ENCODE assay signal across 13 cellular contexts in genomic region chr10:80488539-80489066, GRCh38. TPM values are rescaled to one million over a fixed set of nuclear protein-coding genes. Genes with fewer than 3 reads are reported as not detected.
DNase-seq lines count a peak whose midpoint lies in the region; ATAC-seq, FAIRE-seq and TF ChIP-seq lines count a peak whose summit lies in the region.
"Had no signal": no experiment of that assay in that cellular context is flagged by ENCODE, and none has a peak within 500 bp of the region (broad histone marks: within the 10 kb centered on the region; RNA-seq: fewer than 3 reads in every experiment).

No MANE protein-coding gene starts in this region.

- no peak for TF ChIP-seq EP300 in H1 (IDR thresholded peaks at IDR 0.05; ENCODE audit: borderline replicate concordance in 1 of 2, low read depth in 2 of 2, low read length in 2 of 2)

- H3K9ac ChIP-seq in H1 (replicated peaks in 1 of 4; ENCODE audit: extremely low read depth in 1 of 4, low read depth in 3 of 4, low read length in 3 of 4): no peak overlapping the region

- H4K8ac ChIP-seq in H1 (ENCODE audit: extremely low read depth, insufficient read depth, low read length): no peak overlapping the region

- DNase-seq in activated CD8-positive, alpha-beta memory T cell treated with anti-CD3 and anti-CD28 coated beads for 24 hours: peak; percentile 54
- no peak for DNase-seq in activated CD8-positive, alpha-beta memory T cell treated with anti-CD3 and anti-CD28 coated beads, Interleukin-2, amount 50 U/mL, for 48 hours
- DNase-seq in WTC11 (ENCODE audit: low spot score): no peak
- DNase-seq in H1 (ENCODE audit: low read depth in 1 of 2, low spot score in 2 of 2): no peak
- no peak for DNase-seq in stimulated activated effector memory CD8-positive, alpha-beta T cell treated with anti-CD3 and anti-CD28 coated beads, Interleukin-12 subunit alpha, Interleukin-12 subunit beta, amount 100 ng/mL, for 72 hours (ENCODE audit: low spot score in 2 of 2)
- no peak for DNase-seq in NCI-H2029 treated with DMSO at 0.1 percent for 48 hours (lab: John Stamatoyannopoulos, UW)
- no peak for DNase-seq in HK-2 (ENCODE audit: unreplicated experiment)
- DNase-seq: DMS53 had no signal

- no peak overlapping the region for H3K27ac ChIP-seq in H1 (ENCODE audit: low read depth, low read length)

- no peak overlapping the region for H2AK5ac ChIP-seq in H1 (ENCODE audit: low read depth, low read length)

- H3K23me2 ChIP-seq in H1 (ENCODE audit: low read depth, low read length): no peaks in the 10 kb centered on the region

- no peak overlapping the region for H2BK12ac ChIP-seq in H1 (ENCODE audit: low read depth, low read length)

- H3K4me1 Mint-ChIP-seq in WTC11: peaks cover 50% of the 10 kb centered on the region
- peaks cover 96% of the 10 kb centered on the region for H3K4me1 Mint-ChIP-seq in stimulated activated effector memory CD8-positive, alpha-beta T cell treated with anti-CD3 and anti-CD28 coated beads, Interleukin-12 subunit alpha, Interleukin-12 subunit beta, amount 100 ng/mL, for 72 hours

- POLR2A ChIA-PET in WTC11 (lab: Charles Lee) (no interaction called here), H1 (lab: Charles Lee; ENCODE audit: partially characterized antibody) (interaction anchor here (0.9 kb wide), 1 partner anchor 40 kb away, joined by 4 read pairs; no protein-coding TSS in a partner anchor)

- H3K9me3 Mint-ChIP-seq in WTC11: no peaks in the 10 kb centered on the region
- H3K9me3 Mint-ChIP-seq in stimulated activated effector memory CD8-positive, alpha-beta T cell treated with anti-CD3 and anti-CD28 coated beads, Interleukin-12 subunit alpha, Interleukin-12 subunit beta, amount 100 ng/mL, for 72 hours: no peaks in the 10 kb centered on the region
- H3K9me3 Mint-ChIP-seq: mesothelial cell of epicardium had no signal

- peaks cover 24% of the 10 kb centered on the region for H3K36me3 Mint-ChIP-seq in WTC11
- peaks cover 67% of the 10 kb centered on the region for H3K36me3 Mint-ChIP-seq in stimulated activated effector memory CD8-positive, alpha-beta T cell treated with anti-CD3 and anti-CD28 coated beads, Interleukin-12 subunit alpha, Interleukin-12 subunit beta, amount 100 ng/mL, for 72 hours

- TF ChIP-seq CTCF in WTC11 (IDR thresholded peaks at IDR 0.05) (no peak), H1 (IDR thresholded peaks at IDR 0.05; ENCODE audit: control extremely low read depth in 1 of 3, insufficient read depth in 1 of 3, low read depth in 1 of 3, low read length in 3 of 3) (no peak)

- H3K18ac ChIP-seq in H1 (ENCODE audit: extremely low read depth, low read length): peak overlapping the region; percentile 24; the same call in 1 of the 2 replicates

- peaks cover 36% of the 10 kb centered on the region for H3K79me1 ChIP-seq in H1 (ENCODE audit: low read depth, low read length)

- no peaks in the 10 kb centered on the region for H3K27me3 Mint-ChIP-seq in WTC11 (ENCODE audit: low read depth)

- peaks cover 0 to 15% (median 2%) of the 10 kb centered on the region in 4 experiments; a peak in 4 of 8 replicates for H3K36me3 ChIP-seq in H1 (ENCODE audit: control insufficient read depth in 2 of 4, insufficient read depth in 4 of 4, low read length in 3 of 4)

- peak overlapping the region; percentile 34; the same call in 1 of the 2 replicates for H3K27ac Mint-ChIP-seq in WTC11
- H3K27ac Mint-ChIP-seq in stimulated activated effector memory CD8-positive, alpha-beta T cell treated with anti-CD3 and anti-CD28 coated beads, Interleukin-12 subunit alpha, Interleukin-12 subunit beta, amount 100 ng/mL, for 72 hours: peak overlapping the region; percentile 94
- H3K27ac Mint-ChIP-seq: mesothelial cell of epicardium had no signal

- H2BK15ac ChIP-seq in H1 (ENCODE audit: low read length): no peak overlapping the region

- ATAC-seq in WTC11 (no peak), HG03378 (IDR thresholded peaks at IDR 0.05; ENCODE audit: unreplicated experiment) (no peak)
- ATAC-seq in stimulated activated effector memory CD8-positive, alpha-beta T cell treated with anti-CD3 and anti-CD28 coated beads, Interleukin-12 subunit alpha, Interleukin-12 subunit beta, amount 100 ng/mL, for 72 hours: no peak

- H3K4me2 ChIP-seq in H1 (ENCODE audit: insufficient read depth in 1 of 2, low read depth in 2 of 2, low read length in 2 of 2): no peak overlapping the region

- no peak for TF ChIP-seq RAD21 in H1 (IDR thresholded peaks at IDR 0.05 in 1 of 2, conservative IDR thresholded peaks at IDR 0.05 in 1 of 2; ENCODE audit: low read depth in 2 of 2, low read length in 2 of 2)

- no peak overlapping the region for H3K56ac ChIP-seq in H1 (replicated peaks; ENCODE audit: insufficient read length, low read depth, low read length)

- peaks cover 9 to 20% (median 15%) of the 10 kb centered on the region in 4 experiments for H3K4me1 ChIP-seq in H1 (replicated peaks in 1 of 4; ENCODE audit: control insufficient read depth in 3 of 4, insufficient read depth in 4 of 4, low read length in 3 of 4)

- H2AFZ ChIP-seq in H1 (ENCODE audit: low read length): no peak overlapping the region

- H3K27me3 ChIP-seq in H1 (replicated peaks in 1 of 4; ENCODE audit: control insufficient read depth in 3 of 4, extremely low read depth in 1 of 4, insufficient read depth in 3 of 4, low read length in 3 of 4): no peaks in the 10 kb centered on the region
- H3K27me3 ChIP-seq: tibial nerve had no signal

- H2BK5ac ChIP-seq in H1 (ENCODE audit: low read depth, low read length): no peak overlapping the region

- no peak overlapping the region for H3K14ac ChIP-seq in H1 (ENCODE audit: insufficient read length)

- CTCF ChIA-PET in WTC11 (lab: Charles Lee): interaction anchor here (6.9 kb wide), 1 partner anchor 16 kb away, joined by 66 read pairs; no protein-coding TSS in a partner anchor
- CTCF ChIA-PET in H1 (lab: Charles Lee; ENCODE audit: partially characterized antibody): interaction anchor here (0.6 to 6.3 kb wide), 8 partner anchors 9 to 496 kb away, joined by 3 to 66 read pairs (median 8); no protein-coding TSS in a partner anchor

- H4K20me1 ChIP-seq in H1 (replicated peaks in 1 of 2; ENCODE audit: control insufficient read depth in 1 of 2, insufficient read depth in 2 of 2, low read length in 2 of 2): peaks cover 7 to 33% of the 10 kb centered on the region in 2 experiments

- H3K23ac ChIP-seq in H1 (ENCODE audit: insufficient read length): no peak overlapping the region

- no peak overlapping the region for H4K91ac ChIP-seq in H1 (replicated peaks; ENCODE audit: insufficient read length, low read length)

- H3K79me2 ChIP-seq in H1 (ENCODE audit: control insufficient read depth in 1 of 2, insufficient read depth in 2 of 2, low read length in 2 of 2): peaks cover 4 to 75% of the 10 kb centered on the region in 2 experiments; a peak in 3 of 4 replicates

- H2BK120ac ChIP-seq in H1 (replicated peaks; ENCODE audit: low read depth, low read length): no peak overlapping the region

- H3K4me3 ChIP-seq in H1 (ENCODE audit: extremely low read depth in 1 of 4, insufficient read depth in 2 of 4, low read depth in 3 of 4, low read length in 4 of 4): no peak overlapping the region
- H3K4me3 ChIP-seq: tibial nerve had no signal

- TF ChIP-seq POLR2A in H1 (IDR thresholded peaks at IDR 0.05; ENCODE audit: control extremely low read depth in 1 of 2, low read depth in 2 of 2, low read length in 2 of 2): no peak

- no peak overlapping the region for H3K4ac ChIP-seq in H1 (replicated peaks; ENCODE audit: insufficient read length, low read depth, low read length)

- no peaks in the 10 kb centered on the region for H3K9me3 ChIP-seq in H1 (ENCODE audit: insufficient read depth in 2 of 2, low read depth in 1 of 2, low read length in 1 of 2)
- H3K9me3 ChIP-seq: tibial nerve had no signal

- WGBS in H1 (ENCODE audit: extremely low coverage in 1 of 2, insufficient coverage in 1 of 2, insufficient read length in 1 of 2, insufficient replicate concordance in 2 of 2, low coverage in 1 of 2, low lambda C conversion rate in 2 of 2, missing lambda C conversion rate in 1 of 2), 2 experiments: 78% methylated on average over 6 of the region's 6 CpGs; no CpG with 5 or more reads in 1 of the 2 experiments

- H2BK20ac ChIP-seq in H1 (ENCODE audit: low read length): no peak overlapping the region

- H4K5ac ChIP-seq in H1 (ENCODE audit: insufficient read length, low read depth, low read length): no peak overlapping the region

- H3K4me3 Mint-ChIP-seq in WTC11: no peak overlapping the region
- peak overlapping the region; percentile 67 for H3K4me3 Mint-ChIP-seq in stimulated activated effector memory CD8-positive, alpha-beta T cell treated with anti-CD3 and anti-CD28 coated beads, Interleukin-12 subunit alpha, Interleukin-12 subunit beta, amount 100 ng/mL, for 72 hours
- H3K4me3 Mint-ChIP-seq: mesothelial cell of epicardium had no signal

- FAIRE-seq in H1 (lab: Jason Lieb, UNC): no peak
- FAIRE-seq: GM12891 had no signal

TF ChIP-seq in WTC11, 78 proteins besides CTCF, POLR2A, EP300 and RAD21 (continues in another document):
- no peak for TF ChIP-seq FOXP1 (CRISPR knock-in tag; IDR thresholded peaks at IDR 0.05; ENCODE audit: borderline replicate concordance)

TF ChIP-seq in H1, 55 proteins besides CTCF, POLR2A, EP300 and RAD21 (continues in another document):
- TF ChIP-seq CHD2 (IDR thresholded peaks at IDR 0.05; ENCODE audit: low read length) (no peak), YY1 (IDR thresholded peaks at IDR 0.05; ENCODE audit: low read depth, low read length) (no peak), CREB1 (IDR thresholded peaks at IDR 0.05) (no peak)

RNA-seq across cellular contexts. Expression of gene TSPAN14, which starts 34.5 kb away (rescaled TPM):
- total RNA-seq in WTC11 (2021): 64.0 to 73.5 TPM (median 72.1 TPM) in 3 replicates
- total RNA-seq in H1 (2021; fragmentation: NEBNext Ultra II Directional; extraction: Animal tissue kit (Norgen Biotek cat#: 25700)): 57.8 and 57.9 TPM in 2 replicates
- 47.4 and 54.7 TPM in 2 replicates for polyA plus RNA-seq in H1 (2011; rRNA removed)
- 38.1 TPM for polyA plus RNA-seq in H1 (2011; cell fraction: cytosol; rRNA removed)
- 50.9 TPM for polyA plus RNA-seq in H1 (2011; cell fraction: nucleus; rRNA removed)
- 43.5 to 60.8 TPM (median 54.3 TPM) in 4 replicates for polyA plus RNA-seq in H1 (2012, experiment 1 of 2)
- polyA plus RNA-seq in H1 (2012, experiment 2 of 2): 45.7 TPM
- 39.1 TPM for polyA plus RNA-seq in H1 (2013, experiment 1 of 2)
- 41.9 TPM for polyA plus RNA-seq in H1 (2013, experiment 2 of 2)
- polyA minus RNA-seq in H1 (2011; rRNA and poly(A)+ RNA removed): 35.5 and 41.7 TPM in 2 replicates
- polyA minus RNA-seq in H1 (2011; cell fraction: cytosol; rRNA and poly(A)+ RNA removed): 29.9 TPM
- 26.0 TPM for polyA minus RNA-seq in H1 (2011; cell fraction: nucleus; rRNA and poly(A)+ RNA removed)

RNA-seq across cellular contexts. Expression of gene SH2D4B, which starts 49.1 kb away (rescaled TPM):
- total RNA-seq in WTC11 (2021): 0.04 to 0.09 TPM in 2 of 3 replicates, not detected in the other
- total RNA-seq in H1 (2021; fragmentation: NEBNext Ultra II Directional; extraction: Animal tissue kit (Norgen Biotek cat#: 25700)): 0.10 and 0.13 TPM in 2 replicates
- 0.06 TPM in 1 of 2 replicates, not detected in the other for polyA plus RNA-seq in H1 (2011; rRNA removed)
- polyA plus RNA-seq in H1 (2011; cell fraction: cytosol; rRNA removed): 0.04 TPM
- not detected for polyA plus RNA-seq in H1 (2011; cell fraction: nucleus; rRNA removed)
- 0.09 to 0.12 TPM in 2 of 4 replicates, not detected in the others for polyA plus RNA-seq in H1 (2012, experiment 1 of 2)
- polyA plus RNA-seq in H1 (2012, experiment 2 of 2): not detected
- polyA plus RNA-seq in H1 (2013, experiment 1 of 2): 0.04 TPM
- 0.02 TPM for polyA plus RNA-seq in H1 (2013, experiment 2 of 2)
- polyA minus RNA-seq in H1 (2011; rRNA and poly(A)+ RNA removed): 0.09 TPM in 1 of 2 replicates, not detected in the other
- not detected for polyA minus RNA-seq in H1 (2011; cell fraction: cytosol; rRNA and poly(A)+ RNA removed)
- polyA minus RNA-seq in H1 (2011; cell fraction: nucleus; rRNA and poly(A)+ RNA removed): not detected
- total RNA-seq: tibial nerve had no signal
- polyA plus RNA-seq: AG04450 had no signal
